ENCODE assay signal across 1 cellular context in the genomic region with DNA sequence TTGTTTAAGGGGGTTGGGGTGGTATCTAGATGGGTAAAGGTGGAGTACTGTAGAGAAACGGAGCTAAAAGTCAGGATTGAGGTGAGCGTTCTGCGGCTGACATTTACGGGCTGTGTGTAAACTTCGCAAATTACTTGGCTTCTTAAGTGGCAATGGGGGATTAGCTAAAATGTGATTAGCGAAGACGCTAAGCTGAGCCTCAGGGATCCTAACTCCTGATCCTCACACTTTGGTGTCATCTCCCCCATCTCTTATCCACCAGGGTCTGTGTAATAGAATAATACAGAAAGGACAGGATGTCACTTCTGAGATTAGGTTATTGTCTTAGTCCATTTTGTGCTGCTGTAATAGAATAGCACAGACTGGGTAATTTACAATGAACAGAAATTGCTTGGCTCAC.
TF ChIP-seq lines count a peak whose summit lies in the region.

No MANE protein-coding gene starts in this region.

TF ChIP-seq in IMR-90, 13 proteins besides CTCF, POLR2A, EP300 and RAD21:
- TF ChIP-seq, protein P1, sequence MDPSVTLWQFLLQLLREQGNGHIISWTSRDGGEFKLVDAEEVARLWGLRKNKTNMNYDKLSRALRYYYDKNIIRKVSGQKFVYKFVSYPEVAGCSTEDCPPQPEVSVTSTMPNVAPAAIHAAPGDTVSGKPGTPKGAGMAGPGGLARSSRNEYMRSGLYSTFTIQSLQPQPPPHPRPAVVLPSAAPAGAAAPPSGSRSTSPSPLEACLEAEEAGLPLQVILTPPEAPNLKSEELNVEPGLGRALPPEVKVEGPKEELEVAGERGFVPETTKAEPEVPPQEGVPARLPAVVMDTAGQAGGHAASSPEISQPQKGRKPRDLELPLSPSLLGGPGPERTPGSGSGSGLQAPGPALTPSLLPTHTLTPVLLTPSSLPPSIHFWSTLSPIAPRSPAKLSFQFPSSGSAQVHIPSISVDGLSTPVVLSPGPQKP (IDR thresholded peaks at IDR 0.05; ENCODE audit: borderline replicate concordance, low read depth, low read length) = no peak
- TF ChIP-seq CHD1 (IDR thresholded peaks at IDR 0.05; ENCODE audit: low read depth, low read length) = no peak
- TF ChIP-seq MXI1 (IDR thresholded peaks at IDR 0.05; ENCODE audit: borderline replicate concordance, low read depth, low read length) = no peak
- no peak for TF ChIP-seq CEBPB (IDR thresholded peaks at IDR 0.05; ENCODE audit: low read depth, low read length)
- no peak for TF ChIP-seq SMC3 (IDR thresholded peaks at IDR 0.05; ENCODE audit: low read depth, low read length)
